ENCODE assay signal across 16 cellular contexts in genomic region chr13:45691667-45692066, GRCh38. TPM values are rescaled to one million over a fixed set of nuclear protein-coding genes. Genes with fewer than 3 reads are reported as not detected.
A peak's percentile ranks its signal among the peaks of the same experiment; 100 is the strongest.
DNase-seq lines count a peak whose midpoint lies in the region; TF ChIP-seq lines count a peak whose summit lies in the region.
"Had no signal": no experiment of that assay in that cellular context is flagged by ENCODE, and none has a peak within 500 bp of the region (broad histone marks: within the 10 kb centered on the region; RNA-seq: fewer than 3 reads in every experiment).

No MANE protein-coding gene starts in this region.

- H3K4me1 Mint-ChIP-seq in type B pancreatic cell (ENCODE audit: unreplicated experiment), result peaks cover 6% of the 10 kb centered on the region

- H3K9me3 Mint-ChIP-seq in type B pancreatic cell, result peaks cover 13% of the 10 kb centered on the region
- H3K9me3 Mint-ChIP-seq: HFFc6 had no signal

- H3K36me3 Mint-ChIP-seq in type B pancreatic cell, result no peaks in the 10 kb centered on the region

- no peak for TF ChIP-seq CTCF in type B pancreatic cell (conservative IDR thresholded peaks at IDR 0.05)

- in situ Hi-C loops in SK-MEL-5 (cut with HindIII; ENCODE audit: low pct_unique_long_range_greater_than_20kb, low sequenced_read_pairs), result no loop called here

- no peak overlapping the region for H3K4me3 Mint-ChIP-seq in type B pancreatic cell
- H3K4me3 Mint-ChIP-seq: CD4-positive, alpha-beta memory T cell; HFFc6 had no signal

- DNase-seq in COLO829 (ENCODE audit: low spot score) (peak; percentile 25), SK-MEL-5 (ENCODE audit: low read depth, low spot score) (peak; percentile 21), medulla oblongata (ENCODE audit: extremely low spot score) (peak; percentile 9), type B pancreatic cell (ENCODE audit: extremely low spot score, unreplicated experiment) (no peak), HUDEP-2 (lab: John Stamatoyannopoulos, UW; ENCODE audit: unreplicated experiment in 76 of 76) (no peak)
- DNase-seq in effector CD8-positive, alpha-beta T cell (lab: John Stamatoyannopoulos, UW), result no peak
- DNase-seq: C1 segment of cervical spinal cord; Caco-2; CD4-positive, alpha-beta memory T cell; DMS153; DND-41; GOT3; HFFc6 had no signal

- peaks cover 14% of the 10 kb centered on the region for H3K27me3 Mint-ChIP-seq in type B pancreatic cell

- peak overlapping the region; percentile 20 for H3K27ac Mint-ChIP-seq in type B pancreatic cell
- H3K27ac Mint-ChIP-seq: CD4-positive, alpha-beta memory T cell; HFFc6 had no signal

RNA-seq across cellular contexts. Expression of gene CBY2, which starts 10.5 kb away (rescaled TPM):
- not detected in 2 replicates for total RNA-seq in SK-MEL-5 (2014; rRNA removed; shearing (Covaris generic))
- not detected in 2 replicates for polyA plus RNA-seq in SK-MEL-5 (2015; cell fraction: cytosol; rRNA removed)
- not detected in 2 replicates for polyA plus RNA-seq in SK-MEL-5 (2015; cell fraction: nucleus; rRNA removed)
- total RNA-seq in type B pancreatic cell (ENCODE audit: low replicate concordance), result not detected in 2 replicates
- total RNA-seq: A172, A673, HFFc6 had no signal
- polyA plus RNA-seq: BJ had no signal

Comparison
In these comparisons a context has a peak if more than half of its experiments do, and no peak if none do; other contexts are left out.
1. DNase-seq: peak in COLO829 (single experiment), SK-MEL-5 (single experiment) and medulla oblongata (single experiment); none in type B pancreatic cell (single experiment), effector CD8-positive, alpha-beta T cell (single experiment) and HUDEP-2 (0 of 76).